ENCODE assay signal across 1 cellular context in genomic region chr5:40842351-40842750, GRCh38.
TF ChIP-seq lines count a peak whose summit lies in the region.

No MANE protein-coding gene starts in this region.

TF ChIP-seq in liver, 16 proteins besides CTCF, POLR2A, EP300 and RAD21 (continued from another document):
- TF ChIP-seq, protein P1, sequence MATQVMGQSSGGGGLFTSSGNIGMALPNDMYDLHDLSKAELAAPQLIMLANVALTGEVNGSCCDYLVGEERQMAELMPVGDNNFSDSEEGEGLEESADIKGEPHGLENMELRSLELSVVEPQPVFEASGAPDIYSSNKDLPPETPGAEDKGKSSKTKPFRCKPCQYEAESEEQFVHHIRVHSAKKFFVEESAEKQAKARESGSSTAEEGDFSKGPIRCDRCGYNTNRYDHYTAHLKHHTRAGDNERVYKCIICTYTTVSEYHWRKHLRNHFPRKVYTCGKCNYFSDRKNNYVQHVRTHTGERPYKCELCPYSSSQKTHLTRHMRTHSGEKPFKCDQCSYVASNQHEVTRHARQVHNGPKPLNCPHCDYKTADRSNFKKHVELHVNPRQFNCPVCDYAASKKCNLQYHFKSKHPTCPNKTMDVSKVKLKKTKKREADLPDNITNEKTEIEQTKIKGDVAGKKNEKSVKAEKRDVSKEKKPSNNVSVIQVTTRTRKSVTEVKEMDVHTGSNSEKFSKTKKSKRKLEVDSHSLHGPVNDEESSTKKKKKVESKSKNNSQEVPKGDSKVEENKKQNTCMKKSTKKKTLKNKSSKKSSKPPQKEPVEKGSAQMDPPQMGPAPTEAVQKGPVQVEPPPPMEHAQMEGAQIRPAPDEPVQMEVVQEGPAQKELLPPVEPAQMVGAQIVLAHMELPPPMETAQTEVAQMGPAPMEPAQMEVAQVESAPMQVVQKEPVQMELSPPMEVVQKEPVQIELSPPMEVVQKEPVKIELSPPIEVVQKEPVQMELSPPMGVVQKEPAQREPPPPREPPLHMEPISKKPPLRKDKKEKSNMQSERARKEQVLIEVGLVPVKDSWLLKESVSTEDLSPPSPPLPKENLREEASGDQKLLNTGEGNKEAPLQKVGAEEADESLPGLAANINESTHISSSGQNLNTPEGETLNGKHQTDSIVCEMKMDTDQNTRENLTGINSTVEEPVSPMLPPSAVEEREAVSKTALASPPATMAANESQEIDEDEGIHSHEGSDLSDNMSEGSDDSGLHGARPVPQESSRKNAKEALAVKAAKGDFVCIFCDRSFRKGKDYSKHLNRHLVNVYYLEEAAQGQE (IDR thresholded peaks at IDR 0.05) = no peak
- no peak for TF ChIP-seq RXRA (IDR thresholded peaks at IDR 0.05)
- no peak for TF ChIP-seq FOXA2 (IDR thresholded peaks at IDR 0.05)
